In genomic region chr12:20018406-20018805, GRCh38 we compare ENCODE assay signal across 19 cellular contexts.
A peak's percentile ranks its signal among the peaks of the same experiment; 100 is the strongest.
DNase-seq lines count a peak whose midpoint lies in the region; ATAC-seq, FAIRE-seq and TF ChIP-seq lines count a peak whose summit lies in the region.
"Had no signal": no experiment of that assay in that cellular context is flagged by ENCODE, and none has a peak within 500 bp of the region (broad histone marks: within the 10 kb centered on the region; RNA-seq: fewer than 3 reads in every experiment).

No MANE protein-coding gene starts in this region.

- DNase-seq in Caco-2 (peak in 1 of 2 experiments; percentile 41), LNCaP clone FGC (ENCODE audit: low read depth) (peak; percentile 21), SW480 (ENCODE audit: low spot score) (peak; percentile 90), pancreas (no peak), trophoblast cell (no peak), RKO (ENCODE audit: low spot score) (no peak)
- DNase-seq: C1 segment of cervical spinal cord; CD8-positive, alpha-beta memory T cell; GDM1; H7; HFFc6; NCI-H2029; NCI-H2171 treated with DMSO at 0.1 percent for 48 hours; NCI-H446; RPMI8226; SHP77 treated with DMSO at 0.1 percent for 48 hours; T-helper 1 cell had no signal

- H3K23ac ChIP-seq in trophoblast cell (ENCODE audit: low read length): no peak overlapping the region

- H3K4me1 ChIP-seq in Caco-2 (peaks cover 14% of the 10 kb centered on the region), pancreas (peaks cover 0 to 4% (median 0%) of the 10 kb centered on the region in 3 donors), trophoblast cell (ENCODE audit: control insufficient read depth in 1 of 2, insufficient read depth in 2 of 2, low read length in 2 of 2) (no peaks in the 10 kb centered on the region)

- H2BK12ac ChIP-seq in trophoblast cell (ENCODE audit: low read length): no peak overlapping the region

- peak in 2 of 4 donors; percentile 41 to 44 for ATAC-seq in pancreas
- ATAC-seq in HG02884 (IDR thresholded peaks at IDR 0.05; ENCODE audit: unreplicated experiment): no peak
- ATAC-seq: SK-N-SH treated with all-trans-retinoic acid at 6 μM for 48 hours had no signal

- WGBS in pancreas, 2 donors: 38 to 44% methylated on average over 3 of the region's 3 CpGs
- no CpG with 5 or more reads among the region's 3 CpGs for WGBS in trophoblast cell (ENCODE audit: extremely low coverage, insufficient coverage, insufficient read length)

- H2BK120ac ChIP-seq in trophoblast cell (ENCODE audit: insufficient read depth, low read length, poor library complexity): no peak overlapping the region

- H3K9ac ChIP-seq in trophoblast cell (ENCODE audit: low read length): no peak overlapping the region

- H3K4me3 Mint-ChIP-seq in Caco-2 (ENCODE audit: unreplicated experiment): no peak overlapping the region
- H3K4me3 Mint-ChIP-seq: CD8-positive, alpha-beta memory T cell; HFFc6 had no signal

- H2BK5ac ChIP-seq in trophoblast cell (ENCODE audit: low read depth, low read length, poor library complexity): no peak overlapping the region

- no peak overlapping the region for H2AFZ ChIP-seq in trophoblast cell (ENCODE audit: insufficient read depth, low read length, poor library complexity)

- H4K91ac ChIP-seq in trophoblast cell (ENCODE audit: low read depth, low read length): no peak overlapping the region

- no peaks in the 10 kb centered on the region for H3K79me2 ChIP-seq in trophoblast cell (ENCODE audit: control insufficient read depth, insufficient read depth, low read length, poor library complexity)

- H3K27ac Mint-ChIP-seq in Caco-2 (ENCODE audit: unreplicated experiment): peak overlapping the region; percentile 62
- H3K27ac Mint-ChIP-seq: CD8-positive, alpha-beta memory T cell; HFFc6 had no signal

- peaks cover 13% of the 10 kb centered on the region for H3K4me1 Mint-ChIP-seq in Caco-2 (ENCODE audit: low read depth, unreplicated experiment)
- H3K4me1 Mint-ChIP-seq: CD8-positive, alpha-beta memory T cell had no signal

- H3K9me3 ChIP-seq in Caco-2 (no peaks in the 10 kb centered on the region), pancreas (no peaks in the 10 kb centered on the region), trophoblast cell (ENCODE audit: insufficient read depth, low read depth, low read length) (no peaks in the 10 kb centered on the region)

- no peak overlapping the region for H3K4me3 ChIP-seq in Caco-2 (ENCODE audit: low read depth, low read length)
- no peak overlapping the region for H3K4me3 ChIP-seq in LNCaP clone FGC (ENCODE audit: low read depth, low read length)
- no peak overlapping the region for H3K4me3 ChIP-seq in pancreas
- H3K4me3 ChIP-seq in trophoblast cell (ENCODE audit: low read depth, low read length): no peak overlapping the region

- no peak overlapping the region for H3K14ac ChIP-seq in trophoblast cell (ENCODE audit: low read length)

- H3K36me3 Mint-ChIP-seq in Caco-2 (ENCODE audit: insufficient read depth, unreplicated experiment): no peaks in the 10 kb centered on the region
- H3K36me3 Mint-ChIP-seq: CD8-positive, alpha-beta memory T cell had no signal

- H3K79me1 ChIP-seq in trophoblast cell (ENCODE audit: low read length): no peaks in the 10 kb centered on the region

- no peak overlapping the region for H2AK5ac ChIP-seq in trophoblast cell (ENCODE audit: low read length)

- intact Hi-C loops in Caco-2 (cut with micrococcal nuclease; ENCODE audit: unreplicated experiment): loop anchor here (1.0 kb wide), 3 partner anchors 13 to 47 kb away; no protein-coding TSS in a partner anchor
- intact Hi-C loops in pancreas (cut with DNase I): no loop called here

- H4K8ac ChIP-seq in trophoblast cell (ENCODE audit: low read depth, low read length): no peak overlapping the region

- no peak overlapping the region for H4K12ac ChIP-seq in trophoblast cell (ENCODE audit: low read depth, low read length)

- TF ChIP-seq CTCF in Caco-2 (IDR thresholded peaks at IDR 0.05; ENCODE audit: insufficient read depth in 1 of 2, low read depth in 1 of 2, low read length in 1 of 2, severe bottlenecking in 1 of 2, unreplicated experiment in 1 of 2) (no peak), LNCaP clone FGC (IDR thresholded peaks at IDR 0.05; ENCODE audit: control insufficient read depth, extremely low read depth, insufficient read depth) (no peak), pancreas (IDR thresholded peaks at IDR 0.05) (no peak)

- FAIRE-seq in pancreas (lab: Jason Lieb, UNC): peak; percentile 79

- no TSS peak for BruUV-seq in Caco-2 (replicated peaks; lab: Mats Ljungman, UMichigan)

- POLR2A ChIA-PET in Caco-2 (lab: Charles Lee): no interaction called here

- peaks cover 28% of the 10 kb centered on the region for H3K9me3 Mint-ChIP-seq in Caco-2 (ENCODE audit: unreplicated experiment)

- H3K27me3 ChIP-seq in Caco-2 (replicated peaks; ENCODE audit: control insufficient read depth, insufficient read depth, low read length) (no peaks in the 10 kb centered on the region), pancreas (no peaks in the 10 kb centered on the region), trophoblast cell (ENCODE audit: insufficient read depth, low read length) (no peaks in the 10 kb centered on the region)

- H3K27ac ChIP-seq in pancreas (no peak overlapping the region), trophoblast cell (ENCODE audit: low read depth, low read length) (no peak overlapping the region)

- H3K36me3 ChIP-seq in Caco-2 (ENCODE audit: control insufficient read depth, insufficient read depth, low read length) (no peaks in the 10 kb centered on the region), pancreas (no peaks in the 10 kb centered on the region), trophoblast cell (ENCODE audit: control insufficient read depth in 1 of 2, insufficient read depth in 2 of 2, low read length in 2 of 2) (no peaks in the 10 kb centered on the region)

- no peak overlapping the region for H3K18ac ChIP-seq in trophoblast cell (ENCODE audit: low read length)

- CTCF ChIA-PET in Caco-2 (lab: Charles Lee): no interaction called here

- H3K4me2 ChIP-seq in trophoblast cell (ENCODE audit: low read length): no peak overlapping the region

- H3K4ac ChIP-seq in trophoblast cell (ENCODE audit: low read depth, low read length): no peak overlapping the region

- no peaks in the 10 kb centered on the region for H3K27me3 Mint-ChIP-seq in Caco-2 (ENCODE audit: insufficient read depth, unreplicated experiment)

Comparison
In these comparisons a context has a peak if more than half of its experiments do, and no peak if none do; other contexts are left out.
1. DNase-seq: peak in LNCaP clone FGC (single experiment) and SW480 (single experiment); none in pancreas (0 of 6), trophoblast cell (0 of 2) and RKO (single experiment).